Comparison of ENCODE assay signal across 10 cellular contexts in the genomic region with DNA sequence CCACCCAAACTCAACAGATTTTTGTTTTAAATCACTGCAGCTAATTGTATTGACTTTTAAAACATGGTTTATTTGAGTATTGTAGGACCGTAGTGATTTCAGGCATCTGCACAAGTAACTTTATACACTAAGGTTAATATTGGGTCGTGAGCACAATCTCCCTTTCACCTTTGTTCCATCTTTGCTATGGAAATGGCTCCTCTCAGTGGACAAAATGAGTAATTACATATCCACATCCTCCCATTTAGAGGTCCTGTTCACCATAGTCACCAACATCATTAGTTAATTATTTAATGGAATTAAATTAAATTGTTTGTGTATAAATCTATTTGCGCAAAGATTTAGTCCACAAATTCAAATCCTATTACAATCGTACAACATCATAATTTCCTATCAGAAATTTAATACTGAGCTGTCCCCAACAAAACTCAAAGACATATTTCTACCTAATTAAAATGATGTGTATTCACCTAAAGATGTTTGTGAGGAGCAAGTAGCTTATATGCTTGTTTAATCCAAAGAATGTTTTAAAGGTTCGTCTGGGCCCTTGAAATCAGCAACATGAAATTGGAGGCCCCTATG.
DNase-seq lines count a peak whose midpoint lies in the region; ATAC-seq and TF ChIP-seq lines count a peak whose summit lies in the region.
"Had no signal": no experiment of that assay in that cellular context is flagged by ENCODE, and none has a peak within 500 bp of the region (broad histone marks: within the 10 kb centered on the region; RNA-seq: fewer than 3 reads in every experiment).

No MANE protein-coding gene starts in this region.

- 5% methylated on average over 5 of the region's 5 CpGs; no CpG with 5 or more reads in 1 of the 2 experiments for WGBS in endodermal cell (ENCODE audit: insufficient coverage in 1 of 2, insufficient read length in 1 of 2), 2 experiments

- POLR2A ChIA-PET in Panc1 (lab: Charles Lee): no interaction called here
- POLR2A ChIA-PET in activated CD4-positive, alpha-beta T cell treated with anti-CD3 and anti-CD28 coated beads for 36 hours (lab: Charles Lee): no interaction called here

- H3K4me1 Mint-ChIP-seq in endodermal cell: no peaks in the 10 kb centered on the region
- H3K4me1 Mint-ChIP-seq in mesothelial cell of epicardium: peaks cover 13% of the 10 kb centered on the region
- H3K4me1 Mint-ChIP-seq in activated T-helper 2 cell treated with anti-CD3 and anti-CD28 coated beads, Interferon-gamma antibody, Interleukin-2, Interleukin-4, amounts not matched to agents 10 μg/mL and 5 μg/mL and 100 μg/mL, durations not matched to agents 14 hours and 24 hours and 36 hours (ENCODE audit: low read depth): no peaks in the 10 kb centered on the region
- H3K4me1 Mint-ChIP-seq in activated CD4-positive, alpha-beta T cell treated with anti-CD3 and anti-CD28 coated beads for 36 hours: no peaks in the 10 kb centered on the region

- ATAC-seq in Panc1: no peak; the same call in 1 of the 2 replicates
- ATAC-seq in activated CD4-positive, alpha-beta T cell treated with anti-CD3 and anti-CD28 coated beads for 36 hours: no peak
- ATAC-seq: activated T-cell treated with anti-CD3 and anti-CD28 coated beads, Interleukin-2, amount 50 U/mL, for 72 hours had no signal

- H3K27me3 ChIP-seq in HL-60 (ENCODE audit: insufficient read depth, poor library complexity, severe bottlenecking): no peaks in the 10 kb centered on the region
- no peaks in the 10 kb centered on the region for H3K27me3 ChIP-seq in Panc1 (ENCODE audit: control insufficient read depth, insufficient read depth, low read length)
- no peaks in the 10 kb centered on the region for H3K27me3 ChIP-seq in endodermal cell (ENCODE audit: control insufficient read depth, insufficient read depth, low read length, poor library complexity, severe bottlenecking)

- H3K9me3 Mint-ChIP-seq in endodermal cell (no peaks in the 10 kb centered on the region), mesothelial cell of epicardium (peaks cover 9% of the 10 kb centered on the region)
- no peaks in the 10 kb centered on the region for H3K9me3 Mint-ChIP-seq in activated T-helper 2 cell treated with anti-CD3 and anti-CD28 coated beads, Interferon-gamma antibody, Interleukin-2, Interleukin-4, amounts not matched to agents 10 μg/mL and 5 μg/mL and 100 μg/mL, durations not matched to agents 14 hours and 24 hours and 36 hours
- H3K9me3 Mint-ChIP-seq in activated CD4-positive, alpha-beta T cell treated with anti-CD3 and anti-CD28 coated beads for 36 hours (ENCODE audit: low read depth): no peaks in the 10 kb centered on the region
- H3K9me3 Mint-ChIP-seq: activated T-cell treated with anti-CD3 and anti-CD28 coated beads, Interleukin-2, amount 50 U/mL, for 72 hours; CD8-positive, alpha-beta memory T cell had no signal

- H3K36me3 ChIP-seq in Panc1 (ENCODE audit: control insufficient read depth, insufficient read depth, low read length): no peaks in the 10 kb centered on the region
- no peaks in the 10 kb centered on the region for H3K36me3 ChIP-seq in endodermal cell (ENCODE audit: control insufficient read depth, insufficient read depth, low read length)

- no peak overlapping the region for H3K4me3 ChIP-seq in HL-60 (replicated peaks; ENCODE audit: insufficient read depth, low read length)
- no peak overlapping the region for H3K4me3 ChIP-seq in Panc1 (ENCODE audit: low read depth in 2 of 2, low read length in 2 of 2)
- no peak overlapping the region for H3K4me3 ChIP-seq in endodermal cell (ENCODE audit: low read length)

- no peaks in the 10 kb centered on the region for H3K36me3 Mint-ChIP-seq in endodermal cell (ENCODE audit: low read depth)
- H3K36me3 Mint-ChIP-seq in mesothelial cell of epicardium: no peaks in the 10 kb centered on the region
- H3K36me3 Mint-ChIP-seq in activated T-helper 2 cell treated with anti-CD3 and anti-CD28 coated beads, Interferon-gamma antibody, Interleukin-2, Interleukin-4, amounts not matched to agents 10 μg/mL and 5 μg/mL and 100 μg/mL, durations not matched to agents 14 hours and 24 hours and 36 hours (ENCODE audit: low read depth): no peaks in the 10 kb centered on the region
- H3K36me3 Mint-ChIP-seq in activated CD4-positive, alpha-beta T cell treated with anti-CD3 and anti-CD28 coated beads for 36 hours (ENCODE audit: low read depth): no peaks in the 10 kb centered on the region
- H3K36me3 Mint-ChIP-seq: CD8-positive, alpha-beta memory T cell had no signal

- H3K9ac ChIP-seq in endodermal cell (ENCODE audit: extremely low read depth, low read length, poor library complexity, severe bottlenecking): no peak overlapping the region

- DNase-seq in NCI-H2227 (lab: John Stamatoyannopoulos, UW; ENCODE audit: unreplicated experiment) (peak; percentile 1), NCI-H2227 treated with DMSO at 0.1 percent for 48 hours (lab: John Stamatoyannopoulos, UW) (no peak), HL-60 (ENCODE audit: low read depth in 1 of 2, low spot score in 1 of 2) (peak in 1 of 2 experiments; percentile 6), Panc1 (ENCODE audit: low read depth, low spot score) (peak; percentile 20), endodermal cell (no peak), mesothelial cell of epicardium (ENCODE audit: low spot score in 2 of 2, unreplicated experiment in 2 of 2) (no peak)
- DNase-seq in activated T-helper 2 cell treated with anti-CD3 and anti-CD28 coated beads, Interferon-gamma antibody, Interleukin-2, Interleukin-4, amounts not matched to agents 10 μg/mL and 5 μg/mL and 100 μg/mL, durations not matched to agents 14 hours and 24 hours and 36 hours (ENCODE audit: low spot score): no peak
- DNase-seq in activated CD4-positive, alpha-beta T cell treated with anti-CD3 and anti-CD28 coated beads for 36 hours: no peak

- H3K27me3 Mint-ChIP-seq in endodermal cell (ENCODE audit: insufficient read depth) (peaks cover 4% of the 10 kb centered on the region), mesothelial cell of epicardium (ENCODE audit: low read depth) (no peaks in the 10 kb centered on the region)
- H3K27me3 Mint-ChIP-seq in activated T-helper 2 cell treated with anti-CD3 and anti-CD28 coated beads, Interferon-gamma antibody, Interleukin-2, Interleukin-4, amounts not matched to agents 10 μg/mL and 5 μg/mL and 100 μg/mL, durations not matched to agents 14 hours and 24 hours and 36 hours (ENCODE audit: low read depth): no peaks in the 10 kb centered on the region
- H3K27me3 Mint-ChIP-seq in activated CD4-positive, alpha-beta T cell treated with anti-CD3 and anti-CD28 coated beads for 36 hours: peaks cover 15% of the 10 kb centered on the region

- H3K4me1 ChIP-seq in Panc1 (ENCODE audit: control insufficient read depth, insufficient read depth, low read length) (no peaks in the 10 kb centered on the region), endodermal cell (ENCODE audit: control insufficient read depth, insufficient read depth, low read length) (no peaks in the 10 kb centered on the region)

- H3K4me3 Mint-ChIP-seq in endodermal cell (no peak overlapping the region), mesothelial cell of epicardium (no peak overlapping the region)
- H3K4me3 Mint-ChIP-seq in activated T-helper 2 cell treated with anti-CD3 and anti-CD28 coated beads, Interferon-gamma antibody, Interleukin-2, Interleukin-4, amounts not matched to agents 10 μg/mL and 5 μg/mL and 100 μg/mL, durations not matched to agents 14 hours and 24 hours and 36 hours (ENCODE audit: low read depth): no peak overlapping the region
- H3K4me3 Mint-ChIP-seq in activated CD4-positive, alpha-beta T cell treated with anti-CD3 and anti-CD28 coated beads for 36 hours: no peak overlapping the region
- H3K4me3 Mint-ChIP-seq: activated T-cell treated with anti-CD3 and anti-CD28 coated beads, Interleukin-2, amount 50 U/mL, for 72 hours; CD8-positive, alpha-beta memory T cell had no signal

- H3K27ac ChIP-seq in HL-60 (replicated peaks) (no peak overlapping the region), Panc1 (ENCODE audit: low read length) (no peak overlapping the region), endodermal cell (ENCODE audit: low read depth, low read length) (no peak overlapping the region)

- no peak overlapping the region for H3K27ac Mint-ChIP-seq in endodermal cell
- H3K27ac Mint-ChIP-seq in mesothelial cell of epicardium: no peak overlapping the region
- no peak overlapping the region for H3K27ac Mint-ChIP-seq in activated T-helper 2 cell treated with anti-CD3 and anti-CD28 coated beads, Interferon-gamma antibody, Interleukin-2, Interleukin-4, amounts not matched to agents 10 μg/mL and 5 μg/mL and 100 μg/mL, durations not matched to agents 14 hours and 24 hours and 36 hours
- H3K27ac Mint-ChIP-seq in activated CD4-positive, alpha-beta T cell treated with anti-CD3 and anti-CD28 coated beads for 36 hours: no peak overlapping the region
- H3K27ac Mint-ChIP-seq: activated T-cell treated with anti-CD3 and anti-CD28 coated beads, Interleukin-2, amount 50 U/mL, for 72 hours; CD8-positive, alpha-beta memory T cell had no signal

- intact Hi-C loops in Panc1 (cut with micrococcal nuclease; ENCODE audit: unreplicated experiment): loop anchor here (2.0 to 10.0 kb wide), 4 partner anchors 380 to 912 kb away; partner anchors contain the start of gene GAS1
- intact Hi-C loops in activated T-helper 2 cell treated with anti-CD3 and anti-CD28 coated beads, Interferon-gamma antibody, Interleukin-2, Interleukin-4, amounts not matched to agents 10 μg/mL and 5 μg/mL and 100 μg/mL, durations not matched to agents 14 hours and 24 hours and 36 hours (cut with micrococcal nuclease): loop anchor here (1.0 to 10.0 kb wide), 4 partner anchors 710 to 907 kb away; no protein-coding TSS in a partner anchor
- intact Hi-C loops in activated CD4-positive, alpha-beta T cell treated with anti-CD3 and anti-CD28 coated beads for 36 hours (cut with DNase I, micrococcal nuclease): loop anchor here (1.0 to 10.0 kb wide), 12 partner anchors 217 to 1122 kb away; partner anchors contain the start of gene GAS1 (in 1 of the 2)

- TF ChIP-seq CTCF in HL-60 (IDR thresholded peaks at IDR 0.05; ENCODE audit: insufficient read depth, low read length) (peak; percentile 33), Panc1 (IDR thresholded peaks at IDR 0.05) (peak; percentile 59; the same call in 1 of the 2 replicates), endodermal cell (conservative IDR thresholded peaks at IDR 0.05) (peak; percentile 92), mesothelial cell of epicardium (IDR thresholded peaks at IDR 0.05; ENCODE audit: unreplicated experiment) (peak; percentile 86)

- CTCF ChIA-PET in Panc1 (lab: Charles Lee): no interaction called here
- CTCF ChIA-PET in activated CD4-positive, alpha-beta T cell treated with anti-CD3 and anti-CD28 coated beads for 36 hours (lab: Charles Lee): interaction anchor here (0.5 to 2.7 kb wide), 15 partner anchors 11 to 911 kb away, joined by 3 to 22 read pairs (median 3); no protein-coding TSS in a partner anchor

- in situ Hi-C loops in Panc1 (cut with HindIII; ENCODE audit: low pct_unique_long_range_greater_than_20kb, low sequenced_read_pairs): no loop called here

- no TSS peak for BruUV-seq in Panc1 (replicated peaks; lab: Mats Ljungman, UMichigan)

- H3K9me3 ChIP-seq in Panc1 (ENCODE audit: control insufficient read depth, insufficient read depth, low read depth, low read length) (no peaks in the 10 kb centered on the region), endodermal cell (ENCODE audit: control insufficient read depth, low read length) (no peaks in the 10 kb centered on the region)

Comparison
In these comparisons a context has a peak if more than half of its experiments do, and no peak if none do; other contexts are left out.
1. DNase-seq: peak in NCI-H2227 (single experiment) and Panc1 (single experiment); none in NCI-H2227 treated with DMSO at 0.1 percent for 48 hours (single experiment), endodermal cell (single experiment), mesothelial cell of epicardium (0 of 2), activated T-helper 2 cell treated with anti-CD3 and anti-CD28 coated beads, Interferon-gamma antibody, Interleukin-2, Interleukin-4, amounts not matched to agents 10 μg/mL and 5 μg/mL and 100 μg/mL, durations not matched to agents 14 hours and 24 hours and 36 hours (single experiment) and activated CD4-positive, alpha-beta T cell treated with anti-CD3 and anti-CD28 coated beads for 36 hours (single experiment).
2. CTCF ChIP-seq: peak in every context shown above with its lines; median percentile 92 in endodermal cell; 86 in mesothelial cell of epicardium; 59 in Panc1; 33 in HL-60.